In the genomic region with DNA sequence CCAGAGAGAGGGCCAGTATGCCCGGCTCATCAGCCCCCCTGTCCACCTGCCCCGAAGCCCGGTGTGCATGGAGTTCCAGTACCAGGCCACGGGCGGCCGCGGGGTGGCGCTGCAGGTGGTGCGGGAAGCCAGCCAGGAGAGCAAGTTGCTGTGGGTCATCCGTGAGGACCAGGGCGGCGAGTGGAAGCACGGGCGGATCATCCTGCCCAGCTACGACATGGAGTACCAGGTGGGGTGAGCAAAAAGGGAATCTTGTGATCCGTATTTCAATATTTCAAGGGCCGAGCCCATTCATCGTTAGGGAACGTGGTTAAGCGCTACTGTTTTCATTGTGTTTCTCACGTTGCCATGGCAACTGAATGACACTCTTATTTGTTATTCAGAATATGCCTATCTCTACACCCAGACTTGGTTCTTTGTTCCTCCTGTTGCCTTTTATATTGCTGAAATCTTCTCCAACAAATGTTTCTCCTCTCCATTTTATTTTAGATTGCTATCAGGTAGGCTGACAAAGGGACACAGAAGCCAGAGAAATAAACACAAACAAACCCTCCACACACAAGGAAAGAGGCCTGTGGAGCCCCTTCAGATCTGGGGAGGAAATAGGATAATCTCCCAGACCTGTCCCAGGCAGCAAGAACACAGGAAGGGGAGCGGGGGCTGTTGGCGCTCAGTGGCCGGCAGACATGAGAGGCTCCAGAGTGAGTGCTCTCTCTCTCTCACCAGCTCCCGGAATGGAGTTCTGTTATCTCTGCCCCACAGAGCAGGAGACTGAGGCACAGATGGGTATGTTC, we compare ENCODE assay signal across 9 cellular contexts.
DNase-seq lines count a peak whose midpoint lies in the region; ATAC-seq and TF ChIP-seq lines count a peak whose summit lies in the region.
"Had no signal": no experiment of that assay in that cellular context is flagged by ENCODE, and none has a peak within 500 bp of the region (broad histone marks: within the 10 kb centered on the region; RNA-seq: fewer than 3 reads in every experiment).

No MANE protein-coding gene starts in this region.

- no peak for DNase-seq in AG09319 (ENCODE audit: extremely low read depth, low read depth)
- peak; percentile 92 for DNase-seq in H7
- peak; percentile 12 for DNase-seq in activated CD4-positive, alpha-beta T cell treated with anti-CD3 and anti-CD28 coated beads, Interleukin-2, amount 10 ng/mL, durations not matched to agents 7 days and 5 days
- DNase-seq in fibroblast of the aortic adventitia (ENCODE audit: low read depth) = peak; percentile 63
- DNase-seq in neural progenitor cell (ENCODE audit: low spot score) = peak; percentile 86
- no peak for DNase-seq in breast epithelium (ENCODE audit: low spot score in 2 of 2)
- no peak for DNase-seq in SKM-1 (lab: John Stamatoyannopoulos, UW; ENCODE audit: unreplicated experiment)

- H3K27ac ChIP-seq in neural progenitor cell = no peak overlapping the region
- no peak overlapping the region for H3K27ac ChIP-seq in breast epithelium
- H3K27ac ChIP-seq: epithelial cell of prostate had no signal

- peaks cover 20% of the 10 kb centered on the region for H3K27me3 Mint-ChIP-seq in activated CD4-positive, alpha-beta T cell treated with anti-CD3 and anti-CD28 coated beads, Interleukin-2, amount 10 ng/mL, durations not matched to agents 7 days and 5 days
- no peaks in the 10 kb centered on the region for H3K27me3 Mint-ChIP-seq in neural progenitor cell (ENCODE audit: insufficient read depth, low read depth)

- TF ChIP-seq CTCF in AG09319 (IDR thresholded peaks at IDR 0.05; ENCODE audit: low read depth, low read length) = peak; percentile 33
- TF ChIP-seq CTCF in fibroblast of the aortic adventitia (IDR thresholded peaks at IDR 0.05; ENCODE audit: insufficient read depth, low read length) = peak; percentile 33
- TF ChIP-seq CTCF in neural progenitor cell (IDR thresholded peaks at IDR 0.05) = peak; percentile 97
- TF ChIP-seq CTCF in breast epithelium (IDR thresholded peaks at IDR 0.05) = no peak

- no peaks in the 10 kb centered on the region for H3K36me3 ChIP-seq in H7 (replicated peaks; ENCODE audit: control insufficient read depth, insufficient read depth, low read length)
- H3K36me3 ChIP-seq in neural progenitor cell = no peaks in the 10 kb centered on the region
- H3K36me3 ChIP-seq in breast epithelium = no peaks in the 10 kb centered on the region

- no peaks in the 10 kb centered on the region for H3K4me1 Mint-ChIP-seq in activated CD4-positive, alpha-beta T cell treated with anti-CD3 and anti-CD28 coated beads, Interleukin-2, amount 10 ng/mL, durations not matched to agents 7 days and 5 days
- peaks cover 35% of the 10 kb centered on the region for H3K4me1 Mint-ChIP-seq in neural progenitor cell

- no peaks in the 10 kb centered on the region for H3K36me3 Mint-ChIP-seq in activated CD4-positive, alpha-beta T cell treated with anti-CD3 and anti-CD28 coated beads, Interleukin-2, amount 10 ng/mL, durations not matched to agents 7 days and 5 days (ENCODE audit: low read depth)
- H3K36me3 Mint-ChIP-seq in neural progenitor cell = no peaks in the 10 kb centered on the region

- intact Hi-C loops in breast epithelium (cut with DNase I; ENCODE audit: low total_unique reads) = no loop called here

- peak overlapping the region; percentile 68 for H3K4me2 ChIP-seq in neural progenitor cell

- H3K4me3 ChIP-seq in H7 (ENCODE audit: insufficient read depth, low read depth, low read length) (peak overlapping the region; percentile 25; the same call in 1 of the 2 replicates), fibroblast of the aortic adventitia (ENCODE audit: low read depth, low read length) (no peak overlapping the region), neural progenitor cell (peak overlapping the region; percentile 35), breast epithelium (no peak overlapping the region)

- H3K27me3 ChIP-seq in H7 (ENCODE audit: control insufficient read depth, insufficient read depth, low read length) = no peaks in the 10 kb centered on the region
- no peaks in the 10 kb centered on the region for H3K27me3 ChIP-seq in neural progenitor cell
- no peaks in the 10 kb centered on the region for H3K27me3 ChIP-seq in breast epithelium

- H3K9me3 ChIP-seq in neural progenitor cell (ENCODE audit: low read depth) (no peaks in the 10 kb centered on the region), breast epithelium (no peaks in the 10 kb centered on the region)

- H3K4me3 Mint-ChIP-seq in activated CD4-positive, alpha-beta T cell treated with anti-CD3 and anti-CD28 coated beads, Interleukin-2, amount 10 ng/mL, durations not matched to agents 7 days and 5 days = no peak overlapping the region
- peak overlapping the region; percentile 20 for H3K4me3 Mint-ChIP-seq in neural progenitor cell

- H3K79me2 ChIP-seq in neural progenitor cell (ENCODE audit: low read depth) = no peaks in the 10 kb centered on the region

- no peak overlapping the region for H2AFZ ChIP-seq in neural progenitor cell (replicated peaks)

- H4K20me1 ChIP-seq in neural progenitor cell (ENCODE audit: low read depth) = no peaks in the 10 kb centered on the region

- POLR2A ChIA-PET in activated CD4-positive, alpha-beta T cell treated with anti-CD3 and anti-CD28 coated beads, Interleukin-2, amount 10 ng/mL, durations not matched to agents 7 days and 5 days (lab: Charles Lee) = no interaction called here

- H3K9ac ChIP-seq in neural progenitor cell = no peak overlapping the region

- no peaks in the 10 kb centered on the region for H3K4me1 ChIP-seq in neural progenitor cell
- H3K4me1 ChIP-seq in breast epithelium = no peaks in the 10 kb centered on the region

- TF ChIP-seq POLR2A in breast epithelium (IDR thresholded peaks at IDR 0.05) = no peak

- H3K27ac Mint-ChIP-seq in activated CD4-positive, alpha-beta T cell treated with anti-CD3 and anti-CD28 coated beads, Interleukin-2, amount 10 ng/mL, durations not matched to agents 7 days and 5 days = no peak overlapping the region
- H3K27ac Mint-ChIP-seq in neural progenitor cell = peak overlapping the region; percentile 85

- H3F3A ChIP-seq in neural progenitor cell (ENCODE audit: low read depth) = no peaks in the 10 kb centered on the region

- ATAC-seq in HG03571 (IDR thresholded peaks at IDR 0.05; ENCODE audit: unreplicated experiment) = no peak

- CTCF ChIA-PET in activated CD4-positive, alpha-beta T cell treated with anti-CD3 and anti-CD28 coated beads, Interleukin-2, amount 10 ng/mL, durations not matched to agents 7 days and 5 days (lab: Charles Lee) = no interaction called here

- H3K9me3 Mint-ChIP-seq in activated CD4-positive, alpha-beta T cell treated with anti-CD3 and anti-CD28 coated beads, Interleukin-2, amount 10 ng/mL, durations not matched to agents 7 days and 5 days = no peaks in the 10 kb centered on the region
- no peaks in the 10 kb centered on the region for H3K9me3 Mint-ChIP-seq in neural progenitor cell

Comparison
In these comparisons a context has a peak if more than half of its experiments do, and no peak if none do; other contexts are left out.
1. DNase-seq: peak in H7 (single experiment), activated CD4-positive, alpha-beta T cell treated with anti-CD3 and anti-CD28 coated beads, Interleukin-2, amount 10 ng/mL, durations not matched to agents 7 days and 5 days (single experiment), fibroblast of the aortic adventitia (single experiment) and neural progenitor cell (single experiment); none in AG09319 (single experiment), breast epithelium (0 of 2) and SKM-1 (single experiment).
2. CTCF ChIP-seq: peak in AG09319 (single experiment), fibroblast of the aortic adventitia (single experiment) and neural progenitor cell (single experiment); none in breast epithelium (0 of 3).
3. H3K4me3 ChIP-seq: peak in H7 (single experiment) and neural progenitor cell (single experiment); none in fibroblast of the aortic adventitia (single experiment) and breast epithelium (0 of 3).